8 cellular contexts compared by ENCODE assay signal in the genomic region with DNA sequence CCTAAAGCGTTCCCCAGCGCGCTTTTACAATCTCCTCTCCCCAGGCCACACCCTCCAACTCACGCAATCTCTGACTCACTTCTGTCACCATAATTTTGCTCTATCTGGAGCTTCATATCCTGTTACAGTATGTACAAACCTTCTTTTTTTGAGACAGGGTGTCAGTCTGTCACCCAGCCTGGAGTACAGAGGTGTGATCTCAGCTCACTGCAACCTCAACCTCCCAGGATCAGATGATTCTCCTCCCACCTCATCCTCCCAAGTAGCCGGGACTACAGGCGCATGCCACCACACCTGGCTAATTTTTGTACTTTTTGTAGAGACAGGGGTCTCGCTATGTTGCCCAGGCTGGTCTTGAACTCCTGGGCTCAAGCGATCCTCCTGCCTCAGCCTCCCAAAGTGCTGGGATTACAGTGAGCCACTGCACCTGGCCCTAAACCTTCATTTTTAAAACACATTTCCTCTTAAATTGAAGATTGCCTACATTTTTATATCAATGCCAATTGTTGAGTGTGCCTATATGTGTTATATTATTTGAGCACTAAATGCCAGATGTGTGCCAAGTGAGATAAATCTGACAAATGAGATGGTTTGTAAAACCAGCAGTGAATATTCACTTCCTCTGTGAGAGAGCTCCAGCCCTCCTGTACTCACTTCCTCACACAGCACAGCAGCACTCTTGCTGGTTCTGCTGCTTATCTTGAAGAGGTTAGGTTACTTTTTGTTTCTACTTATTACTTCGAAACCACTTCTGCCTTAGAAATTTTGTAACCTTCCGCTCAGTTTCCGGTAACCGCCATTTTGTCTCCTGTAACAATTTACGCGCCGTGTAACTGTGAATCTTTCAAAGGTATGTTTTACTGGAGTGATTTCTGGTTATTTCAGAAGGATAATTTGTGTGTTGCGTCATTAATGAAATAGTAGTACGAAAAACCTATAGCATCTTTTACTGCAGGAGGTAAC. TPM values are rescaled to one million over a fixed set of nuclear protein-coding genes. Genes with fewer than 3 reads are reported as not detected.
A peak's percentile ranks its signal among the peaks of the same experiment; 100 is the strongest.
DNase-seq lines count a peak whose midpoint lies in the region; ATAC-seq and FAIRE-seq lines count a peak whose summit lies in the region.

No MANE protein-coding gene starts in this region.

- no peak for FAIRE-seq in RCC 7860 (lab: Jason Lieb, UNC)

- H3K4me1 Mint-ChIP-seq in activated naive CD8-positive, alpha-beta T cell treated with anti-CD3 and anti-CD28 coated beads for 36 hours = peaks cover 41% of the 10 kb centered on the region

- peaks cover 44% of the 10 kb centered on the region for H3K36me3 Mint-ChIP-seq in activated naive CD8-positive, alpha-beta T cell treated with anti-CD3 and anti-CD28 coated beads for 36 hours

- H3K27me3 Mint-ChIP-seq in activated naive CD8-positive, alpha-beta T cell treated with anti-CD3 and anti-CD28 coated beads for 36 hours = no peaks in the 10 kb centered on the region

- H3K27ac Mint-ChIP-seq in activated naive CD8-positive, alpha-beta T cell treated with anti-CD3 and anti-CD28 coated beads for 36 hours = peak overlapping the region; percentile 100

- DNase-seq in SW480 (ENCODE audit: low spot score) (peak; percentile 9), RCC 7860 (ENCODE audit: low spot score) (no peak), epidermal melanocyte (ENCODE audit: insufficient read length, low spot score) (no peak), HCEC 1CT (no peak)
- DNase-seq in activated naive CD8-positive, alpha-beta T cell treated with anti-CD3 and anti-CD28 coated beads for 36 hours = peak; percentile 62
- DNase-seq in stimulated activated CD4-positive, alpha-beta T cell treated with anti-CD3 and anti-CD28 coated beads, Interleukin-1b, Interleukin-23, amount 100 ng/mL, for 4 hours (ENCODE audit: low read depth in 2 of 2) = peak; percentile 30 to 57

- ATAC-seq in GM18868 (IDR thresholded peaks at IDR 0.05; ENCODE audit: unreplicated experiment) (peak; percentile 97), HG02981 (IDR thresholded peaks at IDR 0.05; ENCODE audit: unreplicated experiment) (peak; percentile 98)

- peaks cover 2% of the 10 kb centered on the region for H3K9me3 Mint-ChIP-seq in activated naive CD8-positive, alpha-beta T cell treated with anti-CD3 and anti-CD28 coated beads for 36 hours

- peak overlapping the region; percentile 82 for H3K4me3 Mint-ChIP-seq in activated naive CD8-positive, alpha-beta T cell treated with anti-CD3 and anti-CD28 coated beads for 36 hours

RNA-seq across cellular contexts. Expression of a gene that starts 57.9 kb away (rescaled TPM):
- total RNA-seq in activated naive CD8-positive, alpha-beta T cell treated with anti-CD3 and anti-CD28 coated beads for 36 hours = 100 to 1,000 TPM; 130 to 132 TPM

Comparison
In these comparisons a context has a peak if more than half of its experiments do, and no peak if none do; other contexts are left out.
1. DNase-seq: peak in SW480 (single experiment), activated naive CD8-positive, alpha-beta T cell treated with anti-CD3 and anti-CD28 coated beads for 36 hours (single experiment) and stimulated activated CD4-positive, alpha-beta T cell treated with anti-CD3 and anti-CD28 coated beads, Interleukin-1b, Interleukin-23, amount 100 ng/mL, for 4 hours (2 of 2); none in RCC 7860 (single experiment), epidermal melanocyte (single experiment) and HCEC 1CT (single experiment).